Comparison of ENCODE assay signal across 23 cellular contexts in the genomic region with DNA sequence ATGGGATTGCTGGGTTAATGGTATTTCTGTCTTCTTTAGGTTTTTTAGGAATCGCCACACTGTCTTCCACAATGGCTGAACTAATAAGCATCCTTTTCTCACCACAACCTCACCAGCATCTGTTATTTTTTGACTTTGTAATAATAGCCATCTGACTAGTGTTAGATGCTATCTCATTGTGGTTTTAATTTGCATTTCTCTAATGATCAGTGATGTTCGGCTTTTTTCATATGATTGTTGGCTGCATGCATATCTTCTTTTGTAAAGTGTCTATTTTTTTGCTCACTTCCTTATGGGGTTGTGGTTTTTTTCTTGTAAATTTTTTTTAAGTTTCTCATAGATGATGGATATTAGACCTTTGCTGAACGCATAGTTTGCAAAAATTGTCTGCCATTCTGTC.
"Had no signal": no experiment of that assay in that cellular context is flagged by ENCODE, and none has a peak within 500 bp of the region (broad histone marks: within the 10 kb centered on the region; RNA-seq: fewer than 3 reads in every experiment).

No MANE protein-coding gene starts in this region.

- H3K4me1 Mint-ChIP-seq: activated CD4-positive, alpha-beta T cell treated with anti-CD3 and anti-CD28 coated beads, Interleukin-2, amount 10 ng/mL, durations not matched to agents 24 days and 14 days; activated naive CD4-positive, alpha-beta T cell treated with anti-CD3 and anti-CD28 coated beads, Interleukin-2, amount 50 U/mL, for 24 hours had no signal

- ATAC-seq: activated CD8-positive, alpha-beta T cell treated with anti-CD3 and anti-CD28 coated beads for 36 hours had no signal

- H3K27ac Mint-ChIP-seq: activated CD4-positive, alpha-beta T cell treated with anti-CD3 and anti-CD28 coated beads, Interleukin-2, amount 10 ng/mL, durations not matched to agents 24 days and 14 days; activated CD8-positive, alpha-beta T cell treated with anti-CD3 and anti-CD28 coated beads for 36 hours; activated naive CD4-positive, alpha-beta T cell treated with anti-CD3 and anti-CD28 coated beads, Interleukin-2, amount 50 U/mL, for 24 hours; activated naive CD8-positive, alpha-beta T cell treated with anti-CD3 and anti-CD28 coated beads, Interleukin-2, amount 10 ng/mL, durations not matched to agents 7 days and 5 days; activated T-helper 2 cell treated with anti-CD3 and anti-CD28 coated beads, Interferon-gamma antibody, Interleukin-2, Interleukin-4, amounts not matched to agents 10 μg/mL and 5 μg/mL and 100 μg/mL, durations not matched to agents 14 hours and 24 hours and 36 hours; T-helper 1 cell treated with Interleukin-12 subunit alpha and Interleukin-12 subunit beta and Interleukin-4 antibody, amounts not matched to agents 30 μg/mL and 1 μg/mL, for 36 hours; T-helper 2 cell treated with Interferon-gamma antibody and Interleukin-4, amounts not matched to agents 5 μg/mL and 100 μg/mL, for 36 hours had no signal

- DNase-seq: activated CD4-positive, alpha-beta T cell treated with anti-CD3 and anti-CD28 coated beads, Interleukin-2, amount 10 ng/mL, durations not matched to agents 24 days and 14 days; activated CD4-positive, alpha-beta T cell treated with anti-CD3 and anti-CD28 coated beads, Interleukin-2, amount 50 U/mL, for 4 hours; activated CD8-positive, alpha-beta T cell treated with anti-CD3 and anti-CD28 coated beads for 36 hours; activated gamma-delta T cell; activated naive CD4-positive, alpha-beta T cell treated with Interleukin-2 at 50 U/mL for 16 hours; activated naive CD8-positive, alpha-beta T cell treated with anti-CD3 and anti-CD28 coated beads, Interleukin-2, amount 10 ng/mL, durations not matched to agents 7 days and 5 days; activated T-cell treated with anti-CD3 and anti-CD28 coated beads, Interleukin-2, amount 50 U/mL, for 1 hour; amygdala; body of pancreas; NCI-H1092 treated with DMSO at 0.1 percent for 48 hours; NCI-H1417; NCI-H146; NCI-H187 treated with DMSO at 0.1 percent for 48 hours; NCI-H2081; NCI-H345; NCI-H524 treated with DMSO at 0.1 percent for 48 hours; NCI-H748 treated with DMSO at 0.1 percent for 48 hours; OCI-M1; Right ventricle myocardium superior had no signal

- H3K27me3 Mint-ChIP-seq: activated naive CD8-positive, alpha-beta T cell treated with anti-CD3 and anti-CD28 coated beads, Interleukin-2, amount 10 ng/mL, durations not matched to agents 7 days and 5 days had no signal

- H3K4me3 Mint-ChIP-seq: activated CD4-positive, alpha-beta T cell treated with anti-CD3 and anti-CD28 coated beads, Interleukin-2, amount 10 ng/mL, durations not matched to agents 24 days and 14 days; activated CD8-positive, alpha-beta T cell treated with anti-CD3 and anti-CD28 coated beads for 36 hours; activated naive CD4-positive, alpha-beta T cell treated with anti-CD3 and anti-CD28 coated beads, Interleukin-2, amount 50 U/mL, for 24 hours; activated naive CD8-positive, alpha-beta T cell treated with anti-CD3 and anti-CD28 coated beads, Interleukin-2, amount 10 ng/mL, durations not matched to agents 7 days and 5 days; T-helper 1 cell treated with Interleukin-12 subunit alpha and Interleukin-12 subunit beta and Interleukin-4 antibody, amounts not matched to agents 30 μg/mL and 1 μg/mL, for 36 hours; T-helper 2 cell treated with Interferon-gamma antibody and Interleukin-4, amounts not matched to agents 5 μg/mL and 100 μg/mL, for 36 hours had no signal

- H3K9me3 Mint-ChIP-seq: activated CD4-positive, alpha-beta T cell treated with anti-CD3 and anti-CD28 coated beads, Interleukin-2, amount 10 ng/mL, durations not matched to agents 24 days and 14 days; activated naive CD4-positive, alpha-beta T cell treated with anti-CD3 and anti-CD28 coated beads, Interleukin-2, amount 50 U/mL, for 24 hours; activated naive CD8-positive, alpha-beta T cell treated with anti-CD3 and anti-CD28 coated beads, Interleukin-2, amount 10 ng/mL, durations not matched to agents 7 days and 5 days; activated T-helper 2 cell treated with anti-CD3 and anti-CD28 coated beads, Interferon-gamma antibody, Interleukin-2, Interleukin-4, amounts not matched to agents 10 μg/mL and 5 μg/mL and 100 μg/mL, durations not matched to agents 14 hours and 24 hours and 36 hours; T-helper 2 cell treated with Interferon-gamma antibody and Interleukin-4, amounts not matched to agents 5 μg/mL and 100 μg/mL, for 36 hours had no signal

- H3K36me3 Mint-ChIP-seq: activated naive CD4-positive, alpha-beta T cell treated with anti-CD3 and anti-CD28 coated beads, Interleukin-2, amount 50 U/mL, for 24 hours; activated naive CD8-positive, alpha-beta T cell treated with anti-CD3 and anti-CD28 coated beads, Interleukin-2, amount 10 ng/mL, durations not matched to agents 7 days and 5 days had no signal
